18 cellular contexts compared by ENCODE assay signal in genomic region chr2:30683240-30683956, GRCh38.
DNase-seq lines count a peak whose midpoint lies in the region; TF ChIP-seq lines count a peak whose summit lies in the region.
"Had no signal": no experiment of that assay in that cellular context is flagged by ENCODE, and none has a peak within 500 bp of the region (broad histone marks: within the 10 kb centered on the region; RNA-seq: fewer than 3 reads in every experiment).

No MANE protein-coding gene starts in this region.

- no peaks in the 10 kb centered on the region for H3K36me3 ChIP-seq in neutrophil
- H3K36me3 ChIP-seq: left ventricle myocardium inferior had no signal

- peaks cover 0 to 5% (median 5%) of the 10 kb centered on the region in 3 donors for H3K27me3 Mint-ChIP-seq in CD14-positive monocyte (ENCODE audit: low read depth in 3 of 3)

- H3K36me3 Mint-ChIP-seq in CD14-positive monocyte: no peaks in the 10 kb centered on the region

- H3K27ac Mint-ChIP-seq in CD14-positive monocyte: peak overlapping the region in 2 of 7 donors; percentile 10 to 19

- no peaks in the 10 kb centered on the region for H3K9me3 ChIP-seq in neutrophil
- H3K9me3 ChIP-seq: left ventricle myocardium inferior had no signal

- no peak overlapping the region for H3K4me3 ChIP-seq in HL-60 (replicated peaks; ENCODE audit: insufficient read depth, low read length)
- H3K4me3 ChIP-seq in neutrophil (ENCODE audit: low read depth in 1 of 2, low read length in 1 of 2): no peak overlapping the region
- no peak overlapping the region for H3K4me3 ChIP-seq in dorsolateral prefrontal cortex
- H3K4me3 ChIP-seq: left ventricle myocardium inferior had no signal

- TF ChIP-seq CTCF in HL-60 (IDR thresholded peaks at IDR 0.05; ENCODE audit: insufficient read depth, low read length) (no peak), neutrophil (IDR thresholded peaks at IDR 0.05) (no peak), CD14-positive monocyte (IDR thresholded peaks at IDR 0.05) (no peak), dorsolateral prefrontal cortex (IDR thresholded peaks at IDR 0.05 in 54 of 56, conservative IDR thresholded peaks at IDR 0.05 in 2 of 56; ENCODE audit: low read depth in 1 of 56, partially characterized antibody in 56 of 56) (no peak)

- no peaks in the 10 kb centered on the region for H3K27me3 ChIP-seq in HL-60 (ENCODE audit: insufficient read depth, poor library complexity, severe bottlenecking)
- no peaks in the 10 kb centered on the region for H3K27me3 ChIP-seq in neutrophil
- H3K27me3 ChIP-seq in dorsolateral prefrontal cortex: no peaks in the 10 kb centered on the region

- intact Hi-C loops in CD14-positive monocyte (cut with micrococcal nuclease): no loop called here
- intact Hi-C loops in dorsolateral prefrontal cortex (cut with DNase I): no loop called here

- H3K4me1 ChIP-seq in neutrophil (ENCODE audit: control insufficient read depth in 1 of 2, insufficient read depth in 1 of 2, low read depth in 1 of 2, low read length in 1 of 2): peaks cover 28 to 32% of the 10 kb centered on the region in 2 experiments
- H3K4me1 ChIP-seq: foreskin keratinocyte had no signal

- H3K4me1 Mint-ChIP-seq in CD14-positive monocyte: peaks cover 2% of the 10 kb centered on the region

- no peak overlapping the region for H3K4me3 Mint-ChIP-seq in CD14-positive monocyte

- H3K27ac ChIP-seq in HL-60 (replicated peaks) (no peak overlapping the region), neutrophil (peak overlapping the region; percentile 42), dorsolateral prefrontal cortex (no peak overlapping the region)
- H3K27ac ChIP-seq: C4-2B, foreskin keratinocyte, left ventricle myocardium inferior had no signal

- H3K9me3 Mint-ChIP-seq in CD14-positive monocyte: no peaks in the 10 kb centered on the region

- DNase-seq in NCI-H82 (lab: John Stamatoyannopoulos, UW) (peak; percentile 44), NCI-H82 treated with DMSO at 0.1 percent for 48 hours (lab: John Stamatoyannopoulos, UW; ENCODE audit: unreplicated experiment) (no peak), HL-60 (ENCODE audit: low read depth in 1 of 2, low spot score in 1 of 2) (peak; percentile 34 to 38), SKM-1 treated with dmso at 0.1 percent for 144 hours (lab: John Stamatoyannopoulos, UW; ENCODE audit: unreplicated experiment) (peak; percentile 44), SHP77 treated with DMSO at 0.1 percent for 48 hours (lab: John Stamatoyannopoulos, UW) (no peak), CD14-positive monocyte (ENCODE audit: low spot score) (no peak), dorsolateral prefrontal cortex (no peak)
- DNase-seq: activated gamma-delta T cell; aorta; DMS79 treated with DMSO at 0.1 percent for 48 hours; foreskin keratinocyte; left ventricle myocardium inferior; NCI-H2029 treated with DMSO at 0.1 percent for 48 hours; NCI-H524 treated with DMSO at 0.1 percent for 48 hours; small intestine; stimulated activated CD4-positive, alpha-beta T cell treated with anti-CD3 and anti-CD28 coated beads, Interleukin-4, amount 100 ng/mL, for 4 hours had no signal

Comparison
In these comparisons a context has a peak if more than half of its experiments do, and no peak if none do; other contexts are left out.
1. DNase-seq: peak in NCI-H82 (single experiment), HL-60 (2 of 2) and SKM-1 treated with dmso at 0.1 percent for 144 hours (single experiment); none in NCI-H82 treated with DMSO at 0.1 percent for 48 hours (single experiment), SHP77 treated with DMSO at 0.1 percent for 48 hours (single experiment), CD14-positive monocyte (single experiment) and dorsolateral prefrontal cortex (0 of 10).